Comparison of ENCODE assay signal across 21 cellular contexts in genomic region chr10:1199897-1200721, GRCh38.
DNase-seq lines count a peak whose midpoint lies in the region; ATAC-seq and TF ChIP-seq lines count a peak whose summit lies in the region.
"Had no signal": no experiment of that assay in that cellular context is flagged by ENCODE, and none has a peak within 500 bp of the region (broad histone marks: within the 10 kb centered on the region; RNA-seq: fewer than 3 reads in every experiment).

No MANE protein-coding gene starts in this region.

- dilution Hi-C loops in mammary epithelial cell (cut with HindIII; ENCODE audit: low sequenced_read_pairs): no loop called here

- H3K9ac ChIP-seq in colonic mucosa (ENCODE audit: low read depth in 2 of 2, low read length in 2 of 2): no peak overlapping the region
- no peak overlapping the region for H3K9ac ChIP-seq in mammary epithelial cell (ENCODE audit: insufficient read depth, low read length)
- H3K9ac ChIP-seq: BLaER1 had no signal

- H3K4me3 ChIP-seq in colonic mucosa (no peak overlapping the region), left lung (no peak overlapping the region), sigmoid colon (no peak overlapping the region), mammary epithelial cell (replicated peaks in 1 of 3; ENCODE audit: insufficient read depth in 1 of 3, low read depth in 2 of 3, low read length in 3 of 3) (no peak overlapping the region)
- H3K4me3 ChIP-seq: BLaER1, MG63, right atrium auricular region had no signal

- no peaks in the 10 kb centered on the region for H3K79me2 ChIP-seq in mammary epithelial cell (ENCODE audit: insufficient read depth, low read length)

- H3K27ac ChIP-seq in colonic mucosa (no peak overlapping the region), left lung (no peak overlapping the region), sigmoid colon (peak overlapping the region; percentile 8 to 56 (median 44)), mammary epithelial cell (ENCODE audit: insufficient read depth, low read depth, low read length) (no peak overlapping the region)
- H3K27ac ChIP-seq: BLaER1, right atrium auricular region, VCaP had no signal

- DNase-seq in Ammon's horn (ENCODE audit: low spot score) (peak; percentile 69), colonic mucosa (peak; percentile 13), left lung (peak; percentile 13 to 60), sigmoid colon (no peak), GM10266 (ENCODE audit: extremely low spot score) (no peak), mammary epithelial cell (no peak), cerebellum (ENCODE audit: low spot score) (no peak)
- DNase-seq: activated CD4-positive, alpha-beta T cell treated with anti-CD3 and anti-CD28 coated beads, Interleukin-2, amount 50 U/mL, for 4 hours; activated naive CD4-positive, alpha-beta T cell treated with anti-CD3 and anti-CD28 coated beads, Interleukin-2, amount 50 U/mL, for 16 hours; activated T-cell treated with anti-CD3 and anti-CD28 coated beads, Interleukin-2, amount 50 U/mL, for 4 hours; HCEC 1CT; left cardiac atrium; MG63; NCI-H1694; SIG-M5; stimulated activated CD4-positive, alpha-beta T cell treated with anti-CD3 and anti-CD28 coated beads, Interleukin-15, amount 100 ng/mL, for 24 hours had no signal

- no peak overlapping the region for H3K4me2 ChIP-seq in mammary epithelial cell (ENCODE audit: insufficient read depth, low read depth, low read length)
- H3K4me2 ChIP-seq: BLaER1 had no signal

- intact Hi-C loops in colonic mucosa (cut with DNase I): no loop called here
- intact Hi-C loops in left lung (cut with DNase I): no loop called here
- intact Hi-C loops in sigmoid colon (cut with DNase I): no loop called here
- intact Hi-C loops in mammary epithelial cell (cut with micrococcal nuclease): no loop called here

- CTCF ChIA-PET in mammary epithelial cell (lab: Charles Lee; ENCODE audit: low non-redundant PET): no interaction called here

- H2AFZ ChIP-seq in mammary epithelial cell (ENCODE audit: low read depth, low read length): no peak overlapping the region

- 92 to 95% methylated on average over 24 of the region's 24 CpGs for WGBS in sigmoid colon, 2 donors
- 82% methylated on average over 18 of the region's 24 CpGs for WGBS in mammary epithelial cell (ENCODE audit: low coverage, missing lambda C conversion rate)

- no peak for TF ChIP-seq EP300 in sigmoid colon (IDR thresholded peaks at IDR 0.05)

- H3K9me3 ChIP-seq in colonic mucosa: no peaks in the 10 kb centered on the region
- H3K9me3 ChIP-seq in left lung: no peaks in the 10 kb centered on the region
- H3K9me3 ChIP-seq in sigmoid colon: no peaks in the 10 kb centered on the region
- H3K9me3 ChIP-seq in mammary epithelial cell (replicated peaks; ENCODE audit: insufficient read depth, low read length): peaks cover 39% of the 10 kb centered on the region
- H3K9me3 ChIP-seq: BLaER1, MG63, right atrium auricular region had no signal

- no peaks in the 10 kb centered on the region for H4K20me1 ChIP-seq in mammary epithelial cell (ENCODE audit: insufficient read depth, low read length)
- H4K20me1 ChIP-seq: BLaER1 had no signal

- H3K36me3 ChIP-seq in colonic mucosa (no peaks in the 10 kb centered on the region), left lung (no peaks in the 10 kb centered on the region), sigmoid colon (no peaks in the 10 kb centered on the region), mammary epithelial cell (ENCODE audit: insufficient read depth, low read length) (no peaks in the 10 kb centered on the region)
- H3K36me3 ChIP-seq: BLaER1, MG63, right atrium auricular region had no signal

- in situ Hi-C loops in mammary epithelial cell (cut with MboI; ENCODE audit: low sequenced_read_pairs in 2 of 2): no loop called here

- no peak for TF ChIP-seq CTCF in colonic mucosa (IDR thresholded peaks at IDR 0.05)
- TF ChIP-seq CTCF in left lung (IDR thresholded peaks at IDR 0.05): no peak
- no peak for TF ChIP-seq CTCF in sigmoid colon (IDR thresholded peaks at IDR 0.05)
- no peak for TF ChIP-seq CTCF in GM10266 (IDR thresholded peaks at IDR 0.05; ENCODE audit: control insufficient read depth, insufficient read depth, low read depth, missing control alignments)
- no peak for TF ChIP-seq CTCF in mammary epithelial cell (conservative IDR thresholded peaks at IDR 0.05 in 1 of 2, IDR thresholded peaks at IDR 0.05 in 1 of 2; ENCODE audit: extremely low read depth in 1 of 2, insufficient read depth in 1 of 2, low read depth in 1 of 2, low read length in 2 of 2)

- H3K4me1 ChIP-seq in colonic mucosa (no peaks in the 10 kb centered on the region), left lung (no peaks in the 10 kb centered on the region), sigmoid colon (no peaks in the 10 kb centered on the region), mammary epithelial cell (ENCODE audit: insufficient read depth, low read length) (no peaks in the 10 kb centered on the region)
- H3K4me1 ChIP-seq: right atrium auricular region had no signal

- no peak for TF ChIP-seq POLR2A in sigmoid colon (IDR thresholded peaks at IDR 0.05)

- H3K27me3 ChIP-seq in colonic mucosa (no peaks in the 10 kb centered on the region), left lung (peaks cover 0 to 33% of the 10 kb centered on the region in 2 donors), sigmoid colon (peaks cover 0 to 5% (median 0%) of the 10 kb centered on the region in 3 donors), mammary epithelial cell (ENCODE audit: insufficient read depth, low read length) (no peaks in the 10 kb centered on the region)
- H3K27me3 ChIP-seq: BLaER1, right atrium auricular region had no signal

- no TSS peak for BruUV-seq in mammary epithelial cell (replicated peaks; lab: Mats Ljungman, UMichigan)

- ATAC-seq in left lung (no peak), GM21367 (IDR thresholded peaks at IDR 0.05; ENCODE audit: unreplicated experiment) (no peak)
- ATAC-seq: activated T-cell treated with anti-CD3 and anti-CD28 coated beads, Interleukin-2, amount 50 U/mL, for 4 hours; left cardiac atrium; stimulated activated effector memory CD8-positive, alpha-beta T cell treated with anti-CD3 and anti-CD28 coated beads, Interleukin-12 subunit alpha, Interleukin-12 subunit beta, amount 100 ng/mL, for 72 hours had no signal

Comparison
In these comparisons a context has a peak if more than half of its experiments do, and no peak if none do; other contexts are left out.
1. DNase-seq: peak in Ammon's horn (single experiment), colonic mucosa (single experiment) and left lung (2 of 2); none in sigmoid colon (single experiment), GM10266 (single experiment), mammary epithelial cell (single experiment) and cerebellum (single experiment).
2. H3K27ac ChIP-seq: peak in sigmoid colon (4 of 4); none in colonic mucosa (single experiment), left lung (0 of 2) and mammary epithelial cell (single experiment).